8 cellular contexts compared by ENCODE assay signal in the genomic region with DNA sequence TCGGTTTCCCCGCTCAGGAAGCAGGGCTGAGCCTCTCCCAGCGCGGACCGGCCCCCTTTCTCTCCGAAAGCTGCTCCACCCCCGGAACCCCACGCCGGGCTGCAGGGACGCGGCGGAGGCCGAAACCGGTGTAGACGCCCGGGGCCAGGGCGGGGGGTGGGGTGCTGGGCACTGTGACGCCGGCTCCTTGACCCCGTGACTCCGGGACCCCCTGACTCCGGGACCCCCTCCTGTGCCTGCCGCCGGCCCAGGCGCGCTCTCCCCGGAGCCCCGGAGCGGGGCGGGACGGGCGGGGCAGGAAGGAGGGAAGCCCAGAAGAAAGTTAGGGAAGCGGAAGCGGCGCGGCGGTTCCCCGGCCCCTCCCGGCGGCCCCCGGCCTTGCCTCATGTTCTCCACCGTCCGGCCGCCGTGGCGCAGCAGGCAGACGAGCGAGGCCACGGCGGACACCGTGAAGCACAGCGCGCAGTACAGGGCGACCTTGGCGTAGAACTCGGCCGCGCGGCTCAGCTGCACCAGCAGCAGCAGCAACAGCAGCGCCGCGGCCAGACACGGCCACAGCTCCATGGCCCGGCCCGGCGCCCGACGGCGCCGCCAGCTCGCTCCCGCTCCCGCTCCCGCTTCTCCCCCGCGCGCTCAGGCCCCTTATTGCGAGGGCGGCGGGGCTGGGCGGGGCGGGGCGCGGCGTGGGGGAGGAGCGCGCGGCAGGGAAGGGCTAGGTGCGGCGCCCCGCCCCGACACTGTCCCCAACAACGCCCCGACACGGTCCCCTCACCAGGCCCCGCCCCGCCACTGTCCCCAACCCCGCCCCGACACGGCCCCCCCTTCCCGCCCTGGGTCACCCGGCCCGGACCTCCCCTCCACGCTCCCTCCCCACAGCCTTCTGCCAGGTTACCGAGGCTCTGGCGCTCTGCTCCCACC. TPM values are rescaled to one million over a fixed set of nuclear protein-coding genes. Genes with fewer than 3 reads are reported as not detected.
DNase-seq lines count a peak whose midpoint lies in the region; ATAC-seq, FAIRE-seq and TF ChIP-seq lines count a peak whose summit lies in the region.

TSS of gene AGPAT2 (minus strand) at position 664 of the 918 bp plus-strand sequence. CDS start at position 564, 100 bp downstream.

- WGBS in heart left ventricle, 4 donors = 1 to 2% (median 1%) methylated on average over 45 to 104 of the region's 106 CpGs

- intact Hi-C loops in heart left ventricle (cut with DNase I) = loop anchor here in 3 of 10 donors (5.0 kb wide), 1 partner anchor 40 kb away; no protein-coding TSS in a partner anchor

- peak within 1 kb of the TSS; percentile 57 to 95 (median 89) for H3K27ac ChIP-seq in heart left ventricle

- FAIRE-seq in GM19239 (lab: Jason Lieb, UNC) = no peak

- H3K36me3 Mint-ChIP-seq in activated naive CD8-positive, alpha-beta T cell = no peaks in the 10 kb centered on the region

- TF ChIP-seq POLR2A in heart left ventricle (IDR thresholded peaks at IDR 0.05) = peak in 1 of 2 donors; percentile 89

- peak within 1 kb of the TSS; percentile 61 for H3K4me3 ChIP-seq in Jurkat, Clone E6-1 (ENCODE audit: low read length)
- peak within 1 kb of the TSS; percentile 59 to 94 (median 86) for H3K4me3 ChIP-seq in heart left ventricle
- H3K4me3 ChIP-seq in retinal pigment epithelial cell (ENCODE audit: low read length) = peak within 1 kb of the TSS; percentile 61

- H3K9me3 ChIP-seq in heart left ventricle = no peaks in the 10 kb centered on the region

- peak in 1 of 12 donors; percentile 15 for TF ChIP-seq CTCF in heart left ventricle (IDR thresholded peaks at IDR 0.05)
- no peak for TF ChIP-seq CTCF in retinal pigment epithelial cell (conservative IDR thresholded peaks at IDR 0.05; ENCODE audit: low read depth, low read length)

- H3K36me3 ChIP-seq in heart left ventricle = peaks cover 0 to 5% (median 0%) of the 10 kb centered on the region in 9 donors

- H3K9me3 Mint-ChIP-seq in activated naive CD8-positive, alpha-beta T cell (ENCODE audit: low read depth) = no peaks in the 10 kb centered on the region

- peaks cover 12 to 95% (median 58%) of the 10 kb centered on the region in 12 donors for H3K4me1 ChIP-seq in heart left ventricle

- peak; percentile 44 to 80 (median 69) for ATAC-seq in heart left ventricle

- H3K27me3 ChIP-seq in heart left ventricle = no peaks in the 10 kb centered on the region

- peak within 1 kb of the TSS; percentile 81 for H3K4me3 Mint-ChIP-seq in activated naive CD8-positive, alpha-beta T cell

- H3K27me3 Mint-ChIP-seq in activated naive CD8-positive, alpha-beta T cell = no peaks in the 10 kb centered on the region

- H3K27ac Mint-ChIP-seq in activated naive CD8-positive, alpha-beta T cell = no peak within 1 kb of the TSS

- DNase-seq in AG20443 (ENCODE audit: low spot score) (peak; percentile 87), GM19239 (ENCODE audit: insufficient read length, low spot score) (peak; percentile 94), SKM-1 (lab: John Stamatoyannopoulos, UW; ENCODE audit: unreplicated experiment) (peak; percentile 82), heart left ventricle (peak; percentile 86 to 91 (median 87)), retinal pigment epithelial cell (ENCODE audit: low read depth) (no peak), inferior parietal cortex (ENCODE audit: extremely low spot score) (no peak)
- peak; percentile 37 for DNase-seq in Jurkat, Clone E6-1 (ENCODE audit: low read depth, low spot score)

- peaks cover 1% of the 10 kb centered on the region for H3K4me1 Mint-ChIP-seq in activated naive CD8-positive, alpha-beta T cell (ENCODE audit: low read depth)

RNA-seq across cellular contexts. Expression of gene AGPAT2, which starts in this region (rescaled TPM):
- 35.0 TPM for polyA plus RNA-seq in Jurkat, Clone E6-1 (2012; ENCODE audit: insufficient read depth, insufficient read length)
- total RNA-seq in heart left ventricle = 10 to 100 TPM; 52.4 to 90.7 (median 62.5) TPM
- 100 to 1,000 TPM in 1 of 2 donors, 10 to 100 TPM in 1; 88.8 to 122 TPM for polyA plus RNA-seq in heart left ventricle

Comparison
In these comparisons a context has a peak if more than half of its experiments do, and no peak if none do; other contexts are left out.
1. DNase-seq: peak in AG20443 (single experiment), GM19239 (single experiment), Jurkat, Clone E6-1 (single experiment), SKM-1 (single experiment) and heart left ventricle (5 of 5); none in retinal pigment epithelial cell (single experiment) and inferior parietal cortex (single experiment).
2. Peak in every context shown above with its lines, with median percentiles within 50 percentile points of each other: H3K4me3 ChIP-seq.